ENCODE assay signal across 1 cellular context in the genomic region with DNA sequence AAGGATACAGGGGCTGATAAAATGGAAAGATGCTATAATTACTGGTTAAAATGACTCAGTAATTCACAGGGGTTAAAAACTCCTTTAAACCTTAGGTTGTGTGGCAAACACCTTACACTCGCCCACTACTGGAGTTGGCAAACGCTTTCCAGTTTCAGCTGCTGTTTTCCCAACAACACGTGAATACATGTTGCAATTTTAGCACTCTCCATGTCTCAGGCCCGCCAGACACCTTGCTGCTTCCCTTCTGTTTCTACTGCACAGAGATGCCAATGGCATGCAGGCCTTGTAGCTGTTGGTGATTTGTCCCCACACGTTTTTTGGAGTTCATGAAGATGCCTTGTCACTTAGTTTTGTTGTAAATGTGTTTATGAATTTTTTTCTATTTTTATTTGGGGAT.
A peak's percentile ranks its signal among the peaks of the same experiment; 100 is the strongest.
TF ChIP-seq lines count a peak whose summit lies in the region.

No MANE protein-coding gene starts in this region.

TF ChIP-seq in liver, 16 proteins besides CTCF, POLR2A, EP300 and RAD21 (continued from another document):
- TF ChIP-seq, protein P1, sequence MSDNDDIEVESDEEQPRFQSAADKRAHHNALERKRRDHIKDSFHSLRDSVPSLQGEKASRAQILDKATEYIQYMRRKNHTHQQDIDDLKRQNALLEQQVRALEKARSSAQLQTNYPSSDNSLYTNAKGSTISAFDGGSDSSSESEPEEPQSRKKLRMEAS (IDR thresholded peaks at IDR 0.05) = peak; percentile 74
- peak in 1 of 2 donors; percentile 44 for TF ChIP-seq JUND (IDR thresholded peaks at IDR 0.05)
- peak in 1 of 2 donors; percentile 40 for TF ChIP-seq EGR1 (IDR thresholded peaks at IDR 0.05; ENCODE audit: low read depth in 2 of 2)
- TF ChIP-seq HNF4G (IDR thresholded peaks at IDR 0.05) = peak; percentile 16
- TF ChIP-seq GABPA (IDR thresholded peaks at IDR 0.05 in 1 of 2, conservative IDR thresholded peaks at IDR 0.05 in 1 of 2) = no peak
- TF ChIP-seq, protein P2, sequence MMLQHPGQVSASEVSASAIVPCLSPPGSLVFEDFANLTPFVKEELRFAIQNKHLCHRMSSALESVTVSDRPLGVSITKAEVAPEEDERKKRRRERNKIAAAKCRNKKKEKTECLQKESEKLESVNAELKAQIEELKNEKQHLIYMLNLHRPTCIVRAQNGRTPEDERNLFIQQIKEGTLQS (IDR thresholded peaks at IDR 0.05) = no peak
- TF ChIP-seq, protein P3, sequence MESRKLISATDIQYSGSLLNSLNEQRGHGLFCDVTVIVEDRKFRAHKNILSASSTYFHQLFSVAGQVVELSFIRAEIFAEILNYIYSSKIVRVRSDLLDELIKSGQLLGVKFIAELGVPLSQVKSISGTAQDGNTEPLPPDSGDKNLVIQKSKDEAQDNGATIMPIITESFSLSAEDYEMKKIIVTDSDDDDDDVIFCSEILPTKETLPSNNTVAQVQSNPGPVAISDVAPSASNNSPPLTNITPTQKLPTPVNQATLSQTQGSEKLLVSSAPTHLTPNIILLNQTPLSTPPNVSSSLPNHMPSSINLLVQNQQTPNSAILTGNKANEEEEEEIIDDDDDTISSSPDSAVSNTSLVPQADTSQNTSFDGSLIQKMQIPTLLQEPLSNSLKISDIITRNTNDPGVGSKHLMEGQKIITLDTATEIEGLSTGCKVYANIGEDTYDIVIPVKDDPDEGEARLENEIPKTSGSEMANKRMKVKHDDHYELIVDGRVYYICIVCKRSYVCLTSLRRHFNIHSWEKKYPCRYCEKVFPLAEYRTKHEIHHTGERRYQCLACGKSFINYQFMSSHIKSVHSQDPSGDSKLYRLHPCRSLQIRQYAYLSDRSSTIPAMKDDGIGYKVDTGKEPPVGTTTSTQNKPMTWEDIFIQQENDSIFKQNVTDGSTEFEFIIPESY (IDR thresholded peaks at IDR 0.05) = peak; percentile 71
- no peak for TF ChIP-seq FOXA2 (IDR thresholded peaks at IDR 0.05)
- TF ChIP-seq HNF4A (conservative IDR thresholded peaks at IDR 0.05) = peak; percentile 41 to 76
